In the genomic region with DNA sequence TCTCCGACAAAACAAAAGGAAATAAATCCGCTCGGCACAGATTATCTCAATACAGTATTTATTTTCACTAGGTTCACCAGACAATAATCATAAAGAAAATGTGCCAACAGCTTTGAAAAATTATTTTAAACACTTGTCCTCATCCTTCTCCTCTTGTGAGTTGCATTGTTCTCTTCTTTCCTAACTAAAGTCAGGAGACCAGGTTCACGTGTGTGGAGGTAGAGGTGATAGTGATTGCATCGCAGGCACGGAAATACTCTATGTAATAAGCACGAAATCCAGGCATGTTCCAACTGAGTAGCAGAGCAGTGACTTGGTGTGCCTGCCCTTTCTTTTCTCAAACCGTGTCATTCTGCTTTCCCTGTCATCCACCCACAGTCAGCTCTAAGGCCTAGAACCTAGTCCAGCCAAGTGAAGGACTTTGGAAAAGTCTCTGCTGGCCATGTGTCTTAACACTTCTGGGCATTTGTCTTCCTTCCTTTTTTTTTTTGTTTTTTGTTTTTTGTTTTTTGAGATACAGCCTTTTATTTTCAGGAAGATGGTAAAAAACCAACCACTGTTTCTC, we compare ENCODE assay signal across 8 cellular contexts. TPM values are rescaled to one million over a fixed set of nuclear protein-coding genes. Genes with fewer than 3 reads are reported as not detected.
DNase-seq lines count a peak whose midpoint lies in the region; ATAC-seq and TF ChIP-seq lines count a peak whose summit lies in the region.

No MANE protein-coding gene starts in this region.

- H3K4me1 ChIP-seq in mammary epithelial cell (ENCODE audit: insufficient read depth, low read length), result peaks cover 6% of the 10 kb centered on the region
- H3K4me1 ChIP-seq in breast epithelium, result peaks cover 0 to 20% of the 10 kb centered on the region in 2 donors
- H3K4me1 ChIP-seq in liver (ENCODE audit: control insufficient read depth in 4 of 4, insufficient read depth in 4 of 4, low read length in 3 of 4), result peaks cover 2 to 52% (median 36%) of the 10 kb centered on the region in 4 donors
- peaks cover 12 to 39% (median 19%) of the 10 kb centered on the region in 4 donors for H3K4me1 ChIP-seq in transverse colon

- DNase-seq in mammary epithelial cell (no peak), breast epithelium (ENCODE audit: low spot score in 2 of 2) (no peak), transverse colon (no peak), pons (ENCODE audit: low spot score) (no peak), GF-D8 (lab: John Stamatoyannopoulos, UW) (no peak)

- no peak overlapping the region for H3K27ac ChIP-seq in mammary epithelial cell (ENCODE audit: insufficient read depth, low read depth, low read length)
- no peak overlapping the region for H3K27ac ChIP-seq in breast epithelium
- H3K27ac ChIP-seq in VCaP, result peak overlapping the region; percentile 91
- H3K27ac ChIP-seq in liver (ENCODE audit: low read depth in 1 of 2, low read length in 2 of 2), result peak overlapping the region; percentile 63 to 66
- peak overlapping the region; percentile 26 to 67 (median 52) for H3K27ac ChIP-seq in transverse colon

- no peak for TF ChIP-seq CTCF in mammary epithelial cell (conservative IDR thresholded peaks at IDR 0.05 in 1 of 2, IDR thresholded peaks at IDR 0.05 in 1 of 2; ENCODE audit: extremely low read depth in 1 of 2, insufficient read depth in 1 of 2, low read depth in 1 of 2, low read length in 2 of 2)
- TF ChIP-seq CTCF in breast epithelium (IDR thresholded peaks at IDR 0.05), result no peak
- TF ChIP-seq CTCF in VCaP (conservative IDR thresholded peaks at IDR 0.05), result no peak
- TF ChIP-seq CTCF in liver (IDR thresholded peaks at IDR 0.05; ENCODE audit: low read depth, low read length, missing input control), result no peak
- no peak for TF ChIP-seq CTCF in transverse colon (IDR thresholded peaks at IDR 0.05)

- BruUV-seq in mammary epithelial cell (replicated peaks; lab: Mats Ljungman, UMichigan), result no TSS peak

- H4K20me1 ChIP-seq in mammary epithelial cell (ENCODE audit: insufficient read depth, low read length), result no peaks in the 10 kb centered on the region

- TF ChIP-seq RAD21 in liver (IDR thresholded peaks at IDR 0.05), result no peak

- H3K9me3 ChIP-seq in mammary epithelial cell (replicated peaks; ENCODE audit: insufficient read depth, low read length) (no peaks in the 10 kb centered on the region), breast epithelium (no peaks in the 10 kb centered on the region), liver (ENCODE audit: control insufficient read depth in 4 of 4, low read length in 3 of 4) (no peaks in the 10 kb centered on the region), transverse colon (no peaks in the 10 kb centered on the region)

- intact Hi-C loops in mammary epithelial cell (cut with micrococcal nuclease) (loop anchor here (5.0 kb wide), 1 partner anchor 317 kb away; no protein-coding TSS in a partner anchor), breast epithelium (cut with DNase I; ENCODE audit: low total_unique reads) (no loop called here), transverse colon (cut with DNase I; ENCODE audit: low total_unique reads) (no loop called here)

- CTCF ChIA-PET in mammary epithelial cell (lab: Charles Lee; ENCODE audit: low non-redundant PET), result no interaction called here

- dilution Hi-C loops in mammary epithelial cell (cut with HindIII; ENCODE audit: low sequenced_read_pairs), result no loop called here

- TF ChIP-seq EP300 in transverse colon (IDR thresholded peaks at IDR 0.05; ENCODE audit: low read depth), result no peak

- H3K36me3 ChIP-seq in mammary epithelial cell (ENCODE audit: insufficient read depth, low read length) (no peaks in the 10 kb centered on the region), breast epithelium (no peaks in the 10 kb centered on the region), liver (ENCODE audit: control insufficient read depth in 4 of 4, insufficient read depth in 3 of 4, low read depth in 1 of 4, low read length in 3 of 4) (no peaks in the 10 kb centered on the region), transverse colon (no peaks in the 10 kb centered on the region)

- ATAC-seq in HG03469 (IDR thresholded peaks at IDR 0.05; ENCODE audit: unreplicated experiment), result no peak

- H3K9ac ChIP-seq in mammary epithelial cell (ENCODE audit: insufficient read depth, low read length) (no peak overlapping the region), liver (ENCODE audit: low read depth in 1 of 2, low read length in 2 of 2) (peak overlapping the region in 1 of 2 donors; percentile 8)

- H3K79me2 ChIP-seq in mammary epithelial cell (ENCODE audit: insufficient read depth, low read length), result peaks cover 39% of the 10 kb centered on the region

- no peaks in the 10 kb centered on the region for H3K27me3 ChIP-seq in mammary epithelial cell (ENCODE audit: insufficient read depth, low read length)
- no peaks in the 10 kb centered on the region for H3K27me3 ChIP-seq in breast epithelium
- no peaks in the 10 kb centered on the region for H3K27me3 ChIP-seq in liver (ENCODE audit: control insufficient read depth in 4 of 4, insufficient read depth in 4 of 4, low read length in 3 of 4)
- peaks cover 8% of the 10 kb centered on the region for H3K27me3 ChIP-seq in transverse colon

- WGBS in mammary epithelial cell (ENCODE audit: low coverage, missing lambda C conversion rate), result 85% methylated on average over 8 of the region's 8 CpGs
- 34% methylated on average over 8 of the region's 8 CpGs for WGBS in liver
- 56 to 60% methylated on average over 8 of the region's 8 CpGs for WGBS in transverse colon (ENCODE audit: low coverage in 1 of 2), 2 donors

- H2AFZ ChIP-seq in mammary epithelial cell (ENCODE audit: low read depth, low read length), result peak overlapping the region; percentile 74

- H3K4me2 ChIP-seq in mammary epithelial cell (ENCODE audit: insufficient read depth, low read depth, low read length), result peak overlapping the region; percentile 65

- H3K4me3 ChIP-seq in mammary epithelial cell (replicated peaks in 1 of 3; ENCODE audit: insufficient read depth in 1 of 3, low read depth in 2 of 3, low read length in 3 of 3) (peak overlapping the region in 2 of 3 experiments; percentile 31 to 36), breast epithelium (no peak overlapping the region), liver (ENCODE audit: low read depth in 1 of 3, low read length in 3 of 3) (peak overlapping the region in 2 of 3 donors; percentile 20 to 24), transverse colon (peak overlapping the region in 1 of 4 donors; percentile 41)

- TF ChIP-seq POLR2A in breast epithelium (IDR thresholded peaks at IDR 0.05), result no peak
- no peak for TF ChIP-seq POLR2A in transverse colon (IDR thresholded peaks at IDR 0.05)

- in situ Hi-C loops in mammary epithelial cell (cut with MboI; ENCODE audit: low sequenced_read_pairs in 2 of 2), result no loop called here
- in situ Hi-C loops in transverse colon (cut with MboI; ENCODE audit: low pct_ligation_motif_present in 1 of 4, low pct_unique_long_range_greater_than_20kb in 1 of 4, low sequenced_read_pairs in 3 of 4), result no loop called here

TF ChIP-seq in liver, 16 proteins besides CTCF, POLR2A, EP300 and RAD21:
- TF ChIP-seq, protein P1, sequence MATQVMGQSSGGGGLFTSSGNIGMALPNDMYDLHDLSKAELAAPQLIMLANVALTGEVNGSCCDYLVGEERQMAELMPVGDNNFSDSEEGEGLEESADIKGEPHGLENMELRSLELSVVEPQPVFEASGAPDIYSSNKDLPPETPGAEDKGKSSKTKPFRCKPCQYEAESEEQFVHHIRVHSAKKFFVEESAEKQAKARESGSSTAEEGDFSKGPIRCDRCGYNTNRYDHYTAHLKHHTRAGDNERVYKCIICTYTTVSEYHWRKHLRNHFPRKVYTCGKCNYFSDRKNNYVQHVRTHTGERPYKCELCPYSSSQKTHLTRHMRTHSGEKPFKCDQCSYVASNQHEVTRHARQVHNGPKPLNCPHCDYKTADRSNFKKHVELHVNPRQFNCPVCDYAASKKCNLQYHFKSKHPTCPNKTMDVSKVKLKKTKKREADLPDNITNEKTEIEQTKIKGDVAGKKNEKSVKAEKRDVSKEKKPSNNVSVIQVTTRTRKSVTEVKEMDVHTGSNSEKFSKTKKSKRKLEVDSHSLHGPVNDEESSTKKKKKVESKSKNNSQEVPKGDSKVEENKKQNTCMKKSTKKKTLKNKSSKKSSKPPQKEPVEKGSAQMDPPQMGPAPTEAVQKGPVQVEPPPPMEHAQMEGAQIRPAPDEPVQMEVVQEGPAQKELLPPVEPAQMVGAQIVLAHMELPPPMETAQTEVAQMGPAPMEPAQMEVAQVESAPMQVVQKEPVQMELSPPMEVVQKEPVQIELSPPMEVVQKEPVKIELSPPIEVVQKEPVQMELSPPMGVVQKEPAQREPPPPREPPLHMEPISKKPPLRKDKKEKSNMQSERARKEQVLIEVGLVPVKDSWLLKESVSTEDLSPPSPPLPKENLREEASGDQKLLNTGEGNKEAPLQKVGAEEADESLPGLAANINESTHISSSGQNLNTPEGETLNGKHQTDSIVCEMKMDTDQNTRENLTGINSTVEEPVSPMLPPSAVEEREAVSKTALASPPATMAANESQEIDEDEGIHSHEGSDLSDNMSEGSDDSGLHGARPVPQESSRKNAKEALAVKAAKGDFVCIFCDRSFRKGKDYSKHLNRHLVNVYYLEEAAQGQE (IDR thresholded peaks at IDR 0.05), result no peak
- TF ChIP-seq RXRA (IDR thresholded peaks at IDR 0.05), result peak in 1 of 2 donors; percentile 4
- no peak for TF ChIP-seq TAF1 (conservative IDR thresholded peaks at IDR 0.05)
- TF ChIP-seq EGR1 (IDR thresholded peaks at IDR 0.05; ENCODE audit: low read depth in 2 of 2), result no peak

RNA-seq across cellular contexts. Expression of a gene that starts 0.9 kb away (rescaled TPM):
- 10 to 100 TPM; 64.3 to 85.9 TPM for total RNA-seq in mammary epithelial cell
- 8.3 TPM for polyA plus RNA-seq in mammary epithelial cell
- polyA minus RNA-seq in mammary epithelial cell, result 36.8 TPM
- total RNA-seq in breast epithelium, result 10 to 100 TPM; 53.7 to 84.3 (median 65.9) TPM
- 100 to 1,000 TPM in 1 of 2 donors, 10 to 100 TPM in 1; 44.9 to 117 TPM for total RNA-seq in liver
- 10 to 100 TPM; 40.7 to 46.3 TPM for polyA plus RNA-seq in liver
- 10 to 100 TPM; 29.5 to 64.8 (median 43.5) TPM for total RNA-seq in transverse colon

Comparison
In these comparisons a context has a peak if more than half of its experiments do, and no peak if none do; other contexts are left out.
1. H3K4me3 ChIP-seq: peak in mammary epithelial cell (2 of 3) and liver (2 of 3); none in breast epithelium (0 of 3).
2. H3K27ac ChIP-seq: peak in VCaP (single experiment), liver (2 of 2) and transverse colon (4 of 4); none in mammary epithelial cell (single experiment) and breast epithelium (0 of 2).